ENCODE assay signal across 13 cellular contexts in genomic region chr2:8604262-8604661, GRCh38.
"Had no signal": no experiment of that assay in that cellular context is flagged by ENCODE, and none has a peak within 500 bp of the region (broad histone marks: within the 10 kb centered on the region; RNA-seq: fewer than 3 reads in every experiment).

No MANE protein-coding gene starts in this region.

- H3K9ac ChIP-seq: neural progenitor cell had no signal

- DNase-seq: effector CD8-positive, alpha-beta T cell; heart left ventricle; hypothalamus; mammary epithelial cell; nucleus accumbens; ovary; right cardiac atrium; small intestine; stimulated activated CD4-positive, alpha-beta T cell treated with anti-CD3 and anti-CD28 coated beads, Interleukin-12 subunit alpha, Interleukin-12 subunit beta, amount 100 ng/mL, for 4 hours; stimulated activated naive CD4-positive, alpha-beta T cell treated with Interleukin-2 at 50 U/mL for 16 hours; trophoblast cell had no signal

- H3K27me3 ChIP-seq: heart left ventricle, neural progenitor cell, ovary had no signal

- H3K4me1 ChIP-seq: neural progenitor cell had no signal

- H3K36me3 ChIP-seq: heart left ventricle, neural progenitor cell, ovary had no signal

- H3K9me3 ChIP-seq: heart left ventricle, ovary had no signal

- H3K4me3 ChIP-seq: coronary artery, heart left ventricle, neural progenitor cell, ovary had no signal
